ENCODE assay signal across 7 cellular contexts in genomic region chr10:101566333-101567164, GRCh38. TPM values are rescaled to one million over a fixed set of nuclear protein-coding genes. Genes with fewer than 3 reads are reported as not detected.
A peak's percentile ranks its signal among the peaks of the same experiment; 100 is the strongest.
DNase-seq lines count a peak whose midpoint lies in the region; TF ChIP-seq lines count a peak whose summit lies in the region.

No MANE protein-coding gene starts in this region.

- 56 to 67% methylated on average over 35 to 59 of the region's 59 CpGs for WGBS in endodermal cell (ENCODE audit: insufficient coverage in 1 of 2, insufficient read length in 1 of 2), 2 experiments

- H3K4me1 ChIP-seq in endodermal cell (ENCODE audit: control insufficient read depth, insufficient read depth, low read length) = peaks cover 3% of the 10 kb centered on the region
- H3K4me1 ChIP-seq in PC-9 (replicated peaks; ENCODE audit: insufficient read depth) = no peaks in the 10 kb centered on the region

- H2AFZ ChIP-seq in PC-9 = no peak overlapping the region

- no peaks in the 10 kb centered on the region for H3K9me3 Mint-ChIP-seq in endodermal cell

- BruUV-seq in PC-9 (replicated peaks; lab: Mats Ljungman, UMichigan) = no TSS peak

- H3K27me3 ChIP-seq in endodermal cell (ENCODE audit: control insufficient read depth, insufficient read depth, low read length, poor library complexity, severe bottlenecking) (peaks cover 52% of the 10 kb centered on the region), PC-9 (ENCODE audit: insufficient read depth, low read depth) (peaks cover 15% of the 10 kb centered on the region)

- H3F3A ChIP-seq in PC-9 (ENCODE audit: insufficient read depth, low read depth) = no peaks in the 10 kb centered on the region

- no peaks in the 10 kb centered on the region for H3K79me2 ChIP-seq in PC-9 (ENCODE audit: low read depth)

- H3K4me3 Mint-ChIP-seq in endodermal cell = no peak overlapping the region

- no peaks in the 10 kb centered on the region for H3K36me3 Mint-ChIP-seq in endodermal cell (ENCODE audit: low read depth)

- POLR2A ChIA-PET in GM10248 (lab: Yijun Ruan, JAX) (no interaction called here), PC-9 (lab: Charles Lee; ENCODE audit: unreplicated experiment) (no interaction called here)

- no peak overlapping the region for H3K27ac Mint-ChIP-seq in endodermal cell

- CTCF ChIA-PET in GM10248 (lab: Yijun Ruan, JAX) (no interaction called here), PC-9 (lab: Charles Lee) (no interaction called here)

- H3K36me3 ChIP-seq in endodermal cell (ENCODE audit: control insufficient read depth, insufficient read depth, low read length) (no peaks in the 10 kb centered on the region), PC-9 (ENCODE audit: low read depth) (no peaks in the 10 kb centered on the region)

- peaks cover 9% of the 10 kb centered on the region for H3K4me1 Mint-ChIP-seq in endodermal cell

- no peak overlapping the region for H3K4me2 ChIP-seq in PC-9

- H3K9ac ChIP-seq in endodermal cell (ENCODE audit: extremely low read depth, low read length, poor library complexity, severe bottlenecking) = no peak overlapping the region

- peak; percentile 65 for DNase-seq in GM10248 (ENCODE audit: extremely low spot score)
- peak; percentile 41 for DNase-seq in NCI-H1436 (lab: John Stamatoyannopoulos, UW)
- peak; percentile 76 for DNase-seq in endodermal cell
- peak; percentile 77 for DNase-seq in posterior vena cava (ENCODE audit: low spot score)
- DNase-seq in LoVo (ENCODE audit: low spot score) = no peak
- no peak for DNase-seq in PC-9
- no peak for DNase-seq in HuH-7 (ENCODE audit: low spot score)

- H3K9me3 ChIP-seq in endodermal cell (ENCODE audit: control insufficient read depth, low read length) (no peaks in the 10 kb centered on the region), PC-9 (ENCODE audit: insufficient read depth, low read depth) (no peaks in the 10 kb centered on the region)

- peaks cover 78% of the 10 kb centered on the region for H3K27me3 Mint-ChIP-seq in endodermal cell (ENCODE audit: insufficient read depth)

- intact Hi-C loops in posterior vena cava (cut with DNase I) (loop anchor here in 1 of 2 donors (5.0 to 10.0 kb wide), 2 partner anchors 282 to 354 kb away; no protein-coding TSS in a partner anchor), PC-9 (cut with micrococcal nuclease; ENCODE audit: unreplicated experiment) (no loop called here)

- no peak overlapping the region for H3K4me3 ChIP-seq in endodermal cell (ENCODE audit: low read length)
- no peak overlapping the region for H3K4me3 ChIP-seq in PC-9

- no peak overlapping the region for H3K27ac ChIP-seq in endodermal cell (ENCODE audit: low read depth, low read length)
- no peak overlapping the region for H3K27ac ChIP-seq in PC-9

- TF ChIP-seq CTCF in GM10248 (IDR thresholded peaks at IDR 0.05; ENCODE audit: control extremely low read depth, extremely low read depth, low read depth, missing control alignments) = no peak
- peak; percentile 34 for TF ChIP-seq CTCF in endodermal cell (conservative IDR thresholded peaks at IDR 0.05)
- TF ChIP-seq CTCF in PC-9 (conservative IDR thresholded peaks at IDR 0.05) = no peak

- no peaks in the 10 kb centered on the region for H3K9me2 ChIP-seq in PC-9 (ENCODE audit: insufficient read depth)

- no peaks in the 10 kb centered on the region for H4K20me1 ChIP-seq in PC-9 (ENCODE audit: insufficient read depth)

RNA-seq across cellular contexts. Expression of gene POLL, which starts 21.5 kb away (rescaled TPM):
- 10 to 100 TPM; 51.8 to 59.3 TPM for total RNA-seq in endodermal cell
- polyA plus RNA-seq in endodermal cell (2013, experiment 1 of 2) = 39.0 TPM
- polyA plus RNA-seq in endodermal cell (2013, experiment 2 of 2) = 28.8 TPM
- total RNA-seq in posterior vena cava = 10 to 100 TPM; 13.9 to 19.1 TPM
- 30.3 and 31.5 TPM in 2 replicates for total RNA-seq in PC-9 (2021)

RNA-seq across cellular contexts. Expression of gene DPCD, which starts 21.6 kb away (rescaled TPM):
- total RNA-seq in endodermal cell (10 to 100 TPM; 33.3 to 52.0 TPM), posterior vena cava (10 to 100 TPM; 11.4 to 12.5 TPM), PC-9 (2021) (20.3 and 21.5 TPM in 2 replicates)
- polyA plus RNA-seq in endodermal cell (2013, experiment 1 of 2) = 43.1 TPM
- polyA plus RNA-seq in endodermal cell (2013, experiment 2 of 2) = 46.7 TPM

Comparison
In these comparisons a context has a peak if more than half of its experiments do, and no peak if none do; other contexts are left out.
1. DNase-seq: peak in GM10248 (single experiment), NCI-H1436 (single experiment), endodermal cell (single experiment) and posterior vena cava (single experiment); none in LoVo (single experiment), PC-9 (0 of 2) and HuH-7 (single experiment).